8 cellular contexts compared by ENCODE assay signal in genomic region chr9:137000177-137000930, GRCh38. TPM values are rescaled to one million over a fixed set of nuclear protein-coding genes. Genes with fewer than 3 reads are reported as not detected.
DNase-seq lines count a peak whose midpoint lies in the region; ATAC-seq and TF ChIP-seq lines count a peak whose summit lies in the region.

No MANE protein-coding gene starts in this region.

- H3K36me3 Mint-ChIP-seq in CD8-positive, alpha-beta memory T cell, result peaks cover 0 to 3% (median 0%) of the 10 kb centered on the region in 3 donors
- H3K36me3 Mint-ChIP-seq in progenitor cell of endocrine pancreas (ENCODE audit: insufficient read depth), result no peaks in the 10 kb centered on the region

- H3K36me3 ChIP-seq in CD8-positive, alpha-beta memory T cell (ENCODE audit: insufficient read depth, low read length), result no peaks in the 10 kb centered on the region
- H3K36me3 ChIP-seq in smooth muscle cell (ENCODE audit: low read depth), result no peaks in the 10 kb centered on the region
- no peaks in the 10 kb centered on the region for H3K36me3 ChIP-seq in esophagus muscularis mucosa

- no peaks in the 10 kb centered on the region for H3F3A ChIP-seq in smooth muscle cell (ENCODE audit: low read depth)

- TF ChIP-seq EP300 in esophagus muscularis mucosa (IDR thresholded peaks at IDR 0.05), result no peak

- CTCF ChIA-PET in CD8-positive, alpha-beta memory T cell (lab: Charles Lee), result interaction anchor here (0.7 to 4.0 kb wide), 9 partner anchors 7 to 201 kb away, joined by 3 to 26 read pairs (median 6); partner anchors contain the start of genes FUT7 and PAXX

- H3K79me2 ChIP-seq in smooth muscle cell (ENCODE audit: low read depth), result no peaks in the 10 kb centered on the region

- no peak overlapping the region for H3K4me3 ChIP-seq in CD8-positive, alpha-beta memory T cell (ENCODE audit: low read length)
- H3K4me3 ChIP-seq in smooth muscle cell (no peak overlapping the region), esophagus muscularis mucosa (no peak overlapping the region)

- H3K27me3 Mint-ChIP-seq in CD8-positive, alpha-beta memory T cell, result no peaks in the 10 kb centered on the region
- H3K27me3 Mint-ChIP-seq in progenitor cell of endocrine pancreas, result no peaks in the 10 kb centered on the region

- no peaks in the 10 kb centered on the region for H3K9me3 Mint-ChIP-seq in CD8-positive, alpha-beta memory T cell
- peaks cover 4% of the 10 kb centered on the region for H3K9me3 Mint-ChIP-seq in progenitor cell of endocrine pancreas (ENCODE audit: low read depth)

- DNase-seq in CD8-positive, alpha-beta memory T cell, result peak in 2 of 5 donors; percentile 29 to 61
- DNase-seq in HPDE6-E6E7 (ENCODE audit: extremely low spot score) (peak; percentile 37), amniotic epithelial cell (ENCODE audit: low read depth) (peak; percentile 87), smooth muscle cell (lab: John Stamatoyannopoulos, UW; ENCODE audit: unreplicated experiment) (no peak), esophagus muscularis mucosa (ENCODE audit: extremely low spot score) (no peak), progenitor cell of endocrine pancreas (ENCODE audit: low spot score, unreplicated experiment) (no peak), inferior parietal cortex (ENCODE audit: extremely low spot score) (no peak)

- POLR2A ChIA-PET in CD8-positive, alpha-beta memory T cell (lab: Charles Lee), result interaction anchor here (0.6 to 1.5 kb wide), 11 partner anchors 8 to 158 kb away, joined by 3 to 15 read pairs (median 4); partner anchors contain the start of genes AJM1, MAN1B1, PAXX and SAPCD2

- peak; percentile 60 for ATAC-seq in GM19397 (IDR thresholded peaks at IDR 0.05; ENCODE audit: unreplicated experiment)

- H3K4me1 Mint-ChIP-seq in CD8-positive, alpha-beta memory T cell, result peaks cover 38 to 60% (median 40%) of the 10 kb centered on the region in 3 donors
- H3K4me1 Mint-ChIP-seq in progenitor cell of endocrine pancreas (ENCODE audit: low read depth), result peaks cover 1% of the 10 kb centered on the region

- intact Hi-C loops in esophagus muscularis mucosa (cut with DNase I), result no loop called here

- H3K4me3 Mint-ChIP-seq in CD8-positive, alpha-beta memory T cell, result peak overlapping the region; percentile 62 to 93 (median 79)
- no peak overlapping the region for H3K4me3 Mint-ChIP-seq in progenitor cell of endocrine pancreas (ENCODE audit: low read depth)

- peak overlapping the region; percentile 43 for H3K27ac ChIP-seq in CD8-positive, alpha-beta memory T cell (ENCODE audit: low read depth, low read length)
- peak overlapping the region; percentile 19 for H3K27ac ChIP-seq in smooth muscle cell (ENCODE audit: low read depth)
- H3K27ac ChIP-seq in esophagus muscularis mucosa (replicated peaks in 1 of 4), result no peak overlapping the region

- H2AFZ ChIP-seq in smooth muscle cell (ENCODE audit: low read depth), result no peak overlapping the region

- H4K20me1 ChIP-seq in smooth muscle cell (ENCODE audit: low read depth), result no peaks in the 10 kb centered on the region

- no peak for TF ChIP-seq POLR2A in esophagus muscularis mucosa (IDR thresholded peaks at IDR 0.05; ENCODE audit: low read depth)

- peaks cover 46% of the 10 kb centered on the region for H3K4me1 ChIP-seq in CD8-positive, alpha-beta memory T cell (ENCODE audit: insufficient read depth, low read length)
- H3K4me1 ChIP-seq in smooth muscle cell (ENCODE audit: low read depth), result peaks cover 12% of the 10 kb centered on the region
- peaks cover 14 to 19% (median 17%) of the 10 kb centered on the region in 4 donors for H3K4me1 ChIP-seq in esophagus muscularis mucosa

- H3K27me3 ChIP-seq in CD8-positive, alpha-beta memory T cell (ENCODE audit: insufficient read depth, low read length, poor library complexity, severe bottlenecking), result no peaks in the 10 kb centered on the region
- no peaks in the 10 kb centered on the region for H3K27me3 ChIP-seq in smooth muscle cell (ENCODE audit: low read depth)
- H3K27me3 ChIP-seq in esophagus muscularis mucosa, result peaks cover 0 to 34% (median 8%) of the 10 kb centered on the region in 4 donors

- H3K9me3 ChIP-seq in CD8-positive, alpha-beta memory T cell (ENCODE audit: low read length), result no peaks in the 10 kb centered on the region
- H3K9me3 ChIP-seq in smooth muscle cell (replicated peaks; ENCODE audit: low read depth), result no peaks in the 10 kb centered on the region
- peaks cover 0 to 3% (median 0%) of the 10 kb centered on the region in 4 donors for H3K9me3 ChIP-seq in esophagus muscularis mucosa

- peak overlapping the region; percentile 84 to 96 (median 91) for H3K27ac Mint-ChIP-seq in CD8-positive, alpha-beta memory T cell
- no peak overlapping the region for H3K27ac Mint-ChIP-seq in progenitor cell of endocrine pancreas

- 66% methylated on average over 9 of the region's 10 CpGs for WGBS in smooth muscle cell (ENCODE audit: low lambda C conversion rate)
- WGBS in esophagus muscularis mucosa, result 72% methylated on average over 10 of the region's 10 CpGs

- TF ChIP-seq CTCF in smooth muscle cell (IDR thresholded peaks at IDR 0.05; ENCODE audit: borderline replicate concordance, insufficient read depth, poor library complexity, severe bottlenecking) (no peak), esophagus muscularis mucosa (IDR thresholded peaks at IDR 0.05) (no peak), progenitor cell of endocrine pancreas (IDR thresholded peaks at IDR 0.05; ENCODE audit: unreplicated experiment) (no peak)

- no peak overlapping the region for H3K4me2 ChIP-seq in smooth muscle cell

- no peak overlapping the region for H3K9ac ChIP-seq in smooth muscle cell (ENCODE audit: low read depth)

RNA-seq across cellular contexts. Expression of gene CLIC3, which starts 4.0 kb away (rescaled TPM):
- 1 to 10 TPM; 3.4 to 4.1 TPM for total RNA-seq in CD8-positive, alpha-beta memory T cell
- 52.1 TPM for polyA plus RNA-seq in CD8-positive, alpha-beta memory T cell
- total RNA-seq in smooth muscle cell, result 15.2 and 36.8 TPM in 2 replicates
- 43.9 and 69.9 TPM in 2 replicates for polyA plus RNA-seq in smooth muscle cell
- 1 to 10 TPM in 2 of 4 donors, not detected in 2; 1.4 to 2.5 TPM for total RNA-seq in esophagus muscularis mucosa
- 0.64 TPM in 1 of 2 replicates, not detected in the other for total RNA-seq in progenitor cell of endocrine pancreas

RNA-seq across cellular contexts. Expression of gene PAXX, which starts 8.1 kb away (rescaled TPM):
- total RNA-seq in CD8-positive, alpha-beta memory T cell, result 10 to 100 TPM; 78.4 to 82.2 TPM
- 156 TPM for polyA plus RNA-seq in CD8-positive, alpha-beta memory T cell
- total RNA-seq in smooth muscle cell (27.4 and 29.0 TPM in 2 replicates), esophagus muscularis mucosa (10 to 100 TPM; 28.8 to 39.9 (median 37.8) TPM), progenitor cell of endocrine pancreas (54.9 and 57.1 TPM in 2 replicates)
- 61.4 and 62.0 TPM in 2 replicates for polyA plus RNA-seq in smooth muscle cell

RNA-seq across cellular contexts. Expression of gene LCNL1, which starts 17.6 kb away (rescaled TPM):
- under 1 TPM; 0.20 to 0.22 TPM for total RNA-seq in CD8-positive, alpha-beta memory T cell
- 0.16 TPM for polyA plus RNA-seq in CD8-positive, alpha-beta memory T cell
- total RNA-seq in smooth muscle cell (0.67 and 1.1 TPM in 2 replicates), esophagus muscularis mucosa (under 1 TPM in 3 of 4 donors, not detected in 1; 0.11 to 0.42 (median 0.39) TPM), progenitor cell of endocrine pancreas (not detected in 2 replicates)
- polyA plus RNA-seq in smooth muscle cell, result 0.85 and 0.89 TPM in 2 replicates

RNA-seq across cellular contexts. Expression of gene PTGDS, which starts 23.1 kb away (rescaled TPM):
- under 1 TPM; 0.24 to 0.49 TPM for total RNA-seq in CD8-positive, alpha-beta memory T cell
- polyA plus RNA-seq in CD8-positive, alpha-beta memory T cell, result 5.5 TPM
- 119 and 145 TPM in 2 replicates for total RNA-seq in smooth muscle cell
- 597 and 611 TPM in 2 replicates for polyA plus RNA-seq in smooth muscle cell
- 10 to 100 TPM; 10.4 to 77.9 (median 51.6) TPM for total RNA-seq in esophagus muscularis mucosa
- total RNA-seq in progenitor cell of endocrine pancreas, result not detected in 2 replicates

RNA-seq across cellular contexts. Expression of gene ABCA2, which starts 27.7 kb away (rescaled TPM):
- 10 to 100 TPM; 15.9 to 20.7 TPM for total RNA-seq in CD8-positive, alpha-beta memory T cell
- polyA plus RNA-seq in CD8-positive, alpha-beta memory T cell, result 20.2 TPM
- total RNA-seq in smooth muscle cell (15.9 and 23.0 TPM in 2 replicates), esophagus muscularis mucosa (10 to 100 TPM; 17.4 to 30.9 (median 21.6) TPM), progenitor cell of endocrine pancreas (26.4 and 30.1 TPM in 2 replicates)
- polyA plus RNA-seq in smooth muscle cell, result 26.2 and 29.0 TPM in 2 replicates

Comparison
In these comparisons a context has a peak if more than half of its experiments do, and no peak if none do; other contexts are left out.
1. DNase-seq: peak in HPDE6-E6E7 (single experiment) and amniotic epithelial cell (single experiment); none in smooth muscle cell (single experiment), esophagus muscularis mucosa (single experiment), progenitor cell of endocrine pancreas (single experiment) and inferior parietal cortex (single experiment).
2. H3K27ac ChIP-seq: peak in CD8-positive, alpha-beta memory T cell (single experiment) and smooth muscle cell (single experiment); none in esophagus muscularis mucosa (0 of 4).